In the genomic region with DNA sequence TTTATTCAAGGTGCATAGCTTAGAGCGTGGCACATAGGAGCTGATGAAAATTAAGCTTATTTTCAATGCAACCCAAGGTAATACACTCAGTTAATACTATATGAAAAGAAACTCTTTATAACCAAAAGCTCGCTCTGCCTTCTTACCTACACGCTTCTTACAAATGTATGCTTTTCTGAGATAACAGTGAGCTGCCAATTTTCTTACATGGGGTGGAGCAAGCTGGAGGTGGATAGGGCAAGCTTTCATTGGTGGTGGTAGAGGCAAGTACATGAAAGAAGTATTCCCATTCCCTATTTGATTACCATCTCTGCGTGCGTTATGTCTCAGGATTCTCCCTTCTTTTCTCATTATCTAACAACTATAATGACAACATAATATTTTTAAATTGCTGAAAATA, we compare ENCODE assay signal across 1 cellular context.
TF ChIP-seq lines count a peak whose summit lies in the region.

No MANE protein-coding gene starts in this region.

TF ChIP-seq in K562, 482 proteins besides CTCF, POLR2A, EP300 and RAD21 (continued from another document):
- TF ChIP-seq, protein P1, sequence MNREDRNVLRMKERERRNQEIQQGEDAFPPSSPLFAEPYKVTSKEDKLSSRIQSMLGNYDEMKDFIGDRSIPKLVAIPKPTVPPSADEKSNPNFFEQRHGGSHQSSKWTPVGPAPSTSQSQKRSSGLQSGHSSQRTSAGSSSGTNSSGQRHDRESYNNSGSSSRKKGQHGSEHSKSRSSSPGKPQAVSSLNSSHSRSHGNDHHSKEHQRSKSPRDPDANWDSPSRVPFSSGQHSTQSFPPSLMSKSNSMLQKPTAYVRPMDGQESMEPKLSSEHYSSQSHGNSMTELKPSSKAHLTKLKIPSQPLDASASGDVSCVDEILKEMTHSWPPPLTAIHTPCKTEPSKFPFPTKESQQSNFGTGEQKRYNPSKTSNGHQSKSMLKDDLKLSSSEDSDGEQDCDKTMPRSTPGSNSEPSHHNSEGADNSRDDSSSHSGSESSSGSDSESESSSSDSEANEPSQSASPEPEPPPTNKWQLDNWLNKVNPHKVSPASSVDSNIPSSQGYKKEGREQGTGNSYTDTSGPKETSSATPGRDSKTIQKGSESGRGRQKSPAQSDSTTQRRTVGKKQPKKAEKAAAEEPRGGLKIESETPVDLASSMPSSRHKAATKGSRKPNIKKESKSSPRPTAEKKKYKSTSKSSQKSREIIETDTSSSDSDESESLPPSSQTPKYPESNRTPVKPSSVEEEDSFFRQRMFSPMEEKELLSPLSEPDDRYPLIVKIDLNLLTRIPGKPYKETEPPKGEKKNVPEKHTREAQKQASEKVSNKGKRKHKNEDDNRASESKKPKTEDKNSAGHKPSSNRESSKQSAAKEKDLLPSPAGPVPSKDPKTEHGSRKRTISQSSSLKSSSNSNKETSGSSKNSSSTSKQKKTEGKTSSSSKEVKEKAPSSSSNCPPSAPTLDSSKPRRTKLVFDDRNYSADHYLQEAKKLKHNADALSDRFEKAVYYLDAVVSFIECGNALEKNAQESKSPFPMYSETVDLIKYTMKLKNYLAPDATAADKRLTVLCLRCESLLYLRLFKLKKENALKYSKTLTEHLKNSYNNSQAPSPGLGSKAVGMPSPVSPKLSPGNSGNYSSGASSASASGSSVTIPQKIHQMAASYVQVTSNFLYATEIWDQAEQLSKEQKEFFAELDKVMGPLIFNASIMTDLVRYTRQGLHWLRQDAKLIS (CRISPR knock-in tag; IDR thresholded peaks at IDR 0.05), result no peak
- TF ChIP-seq ELF1 (tag; IDR thresholded peaks at IDR 0.05), result no peak
- TF ChIP-seq, protein P2, sequence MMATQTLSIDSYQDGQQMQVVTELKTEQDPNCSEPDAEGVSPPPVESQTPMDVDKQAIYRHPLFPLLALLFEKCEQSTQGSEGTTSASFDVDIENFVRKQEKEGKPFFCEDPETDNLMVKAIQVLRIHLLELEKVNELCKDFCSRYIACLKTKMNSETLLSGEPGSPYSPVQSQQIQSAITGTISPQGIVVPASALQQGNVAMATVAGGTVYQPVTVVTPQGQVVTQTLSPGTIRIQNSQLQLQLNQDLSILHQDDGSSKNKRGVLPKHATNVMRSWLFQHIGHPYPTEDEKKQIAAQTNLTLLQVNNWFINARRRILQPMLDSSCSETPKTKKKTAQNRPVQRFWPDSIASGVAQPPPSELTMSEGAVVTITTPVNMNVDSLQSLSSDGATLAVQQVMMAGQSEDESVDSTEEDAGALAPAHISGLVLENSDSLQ (IDR thresholded peaks at IDR 0.05), result peak; percentile 58
- no peak for TF ChIP-seq FOS (IDR thresholded peaks at IDR 0.05; ENCODE audit: extremely low read depth, insufficient read length)
- 0 out of 2 replicates have a peak, but pooled peaks have one; percentile 20 for TF ChIP-seq TAL1 (IDR thresholded peaks at IDR 0.05)
- peak; percentile 48 for TF ChIP-seq ARID1B (IDR thresholded peaks at IDR 0.05)
- peak; percentile 34; the same call in 1 of the 2 replicates for TF ChIP-seq DPF2 (IDR thresholded peaks at IDR 0.05)
- TF ChIP-seq MITF (IDR thresholded peaks at IDR 0.05), result no peak
- TF ChIP-seq TCF3 (CRISPR knock-in tag; IDR thresholded peaks at IDR 0.05), result peak; percentile 28; the same call in 1 of the 2 replicates
